ENCODE assay signal across 8 cellular contexts in genomic region chr9:69173497-69173890, GRCh38. TPM values are rescaled to one million over a fixed set of nuclear protein-coding genes. Genes with fewer than 3 reads are reported as not detected.
DNase-seq lines count a peak whose midpoint lies in the region; ATAC-seq and TF ChIP-seq lines count a peak whose summit lies in the region.

No MANE protein-coding gene starts in this region.

- H3K9me3 ChIP-seq in mammary epithelial cell (replicated peaks; ENCODE audit: insufficient read depth, low read length) = no peaks in the 10 kb centered on the region

- no peaks in the 10 kb centered on the region for H4K20me1 ChIP-seq in mammary epithelial cell (ENCODE audit: insufficient read depth, low read length)

- intact Hi-C loops in mammary epithelial cell (cut with micrococcal nuclease) = no loop called here

- under 1% methylated on average over 16 of the region's 17 CpGs for WGBS in mammary epithelial cell (ENCODE audit: low coverage, missing lambda C conversion rate)

- peak overlapping the region; percentile 78 to 88 (median 82) for H3K4me3 Mint-ChIP-seq in naive B cell

- H3K36me3 ChIP-seq in mammary epithelial cell (ENCODE audit: insufficient read depth, low read length) = no peaks in the 10 kb centered on the region

- peak overlapping the region; percentile 99 for H3K9ac ChIP-seq in mammary epithelial cell (ENCODE audit: insufficient read depth, low read length)

- H3K36me3 Mint-ChIP-seq in naive B cell = no peaks in the 10 kb centered on the region

- H3K9me3 Mint-ChIP-seq in naive B cell = no peaks in the 10 kb centered on the region

- in situ Hi-C loops in mammary epithelial cell (cut with MboI; ENCODE audit: low sequenced_read_pairs in 2 of 2) = loop anchor here in 1 of 2 donors (10.0 kb wide), 1 partner anchor 49 kb away; no protein-coding TSS in a partner anchor

- dilution Hi-C loops in mammary epithelial cell (cut with HindIII; ENCODE audit: low sequenced_read_pairs) = no loop called here

- no peaks in the 10 kb centered on the region for H3K27me3 ChIP-seq in mammary epithelial cell (ENCODE audit: insufficient read depth, low read length)

- peak overlapping the region; percentile 54 for H2AFZ ChIP-seq in mammary epithelial cell (ENCODE audit: low read depth, low read length)

- peaks cover 15 to 30% (median 29%) of the 10 kb centered on the region in 3 donors for H3K4me1 Mint-ChIP-seq in naive B cell

- TF ChIP-seq CTCF in GM12875 (IDR thresholded peaks at IDR 0.05; ENCODE audit: borderline replicate concordance, insufficient read depth, low read depth, low read length) = no peak
- no peak for TF ChIP-seq CTCF in mammary epithelial cell (conservative IDR thresholded peaks at IDR 0.05 in 1 of 2, IDR thresholded peaks at IDR 0.05 in 1 of 2; ENCODE audit: extremely low read depth in 1 of 2, insufficient read depth in 1 of 2, low read depth in 1 of 2, low read length in 2 of 2)

- H3K27ac ChIP-seq in mammary epithelial cell (ENCODE audit: insufficient read depth, low read depth, low read length) = peak overlapping the region; percentile 99

- H3K4me3 ChIP-seq in GM12875 (ENCODE audit: low read depth, low read length) = peak overlapping the region; percentile 85
- peak overlapping the region; percentile 69 to 95 (median 76) for H3K4me3 ChIP-seq in mammary epithelial cell (replicated peaks in 1 of 3; ENCODE audit: insufficient read depth in 1 of 3, low read depth in 2 of 3, low read length in 3 of 3)

- peak overlapping the region in 2 of 6 donors; percentile 18 to 40 for H3K27ac Mint-ChIP-seq in naive B cell

- peaks cover 32 to 42% (median 40%) of the 10 kb centered on the region in 3 donors for H3K27me3 Mint-ChIP-seq in naive B cell

- H3K4me1 ChIP-seq in mammary epithelial cell (ENCODE audit: insufficient read depth, low read length) = peaks cover 78% of the 10 kb centered on the region

- ATAC-seq in HG03520 (IDR thresholded peaks at IDR 0.05; ENCODE audit: unreplicated experiment) = peak; percentile 1
- no peak for ATAC-seq in naive B cell (ENCODE audit: low read depth in 2 of 2)
- no peak for ATAC-seq in HG03469 (IDR thresholded peaks at IDR 0.05; ENCODE audit: unreplicated experiment)
- ATAC-seq in GM19452 (IDR thresholded peaks at IDR 0.05; ENCODE audit: unreplicated experiment) = no peak

- DNase-seq in mammary epithelial cell (no peak), naive B cell (no peak), GDM1 (lab: John Stamatoyannopoulos, UW) (no peak), Ammon's horn (ENCODE audit: low spot score) (no peak)

- H3K79me2 ChIP-seq in mammary epithelial cell (ENCODE audit: insufficient read depth, low read length) = peaks cover 71% of the 10 kb centered on the region

- BruUV-seq in mammary epithelial cell (replicated peaks; lab: Mats Ljungman, UMichigan) = TSS peak; percentile 2

- CTCF ChIA-PET in mammary epithelial cell (lab: Charles Lee; ENCODE audit: low non-redundant PET) = no interaction called here

- H3K4me2 ChIP-seq in mammary epithelial cell (ENCODE audit: insufficient read depth, low read depth, low read length) = peak overlapping the region; percentile 93

RNA-seq across cellular contexts. Expression of gene TJP2, which starts 0.6 kb away (rescaled TPM):
- 100 to 1,000 TPM in 1 of 2 donors, 10 to 100 TPM in 1; 27.7 to 109 TPM for total RNA-seq in mammary epithelial cell
- 48.8 TPM for polyA plus RNA-seq in mammary epithelial cell
- 103 TPM for polyA minus RNA-seq in mammary epithelial cell
- 1 to 10 TPM in 1 of 6 donors, under 1 TPM in 4, not detected in 1; 0.35 to 1.5 (median 0.52) TPM for polyA plus RNA-seq in naive B cell (ENCODE audit: low read depth in 6 of 6)

Comparison
In these comparisons a context has a peak if more than half of its experiments do, and no peak if none do; other contexts are left out.
1. RNA of gene TJP2, which starts 0.6 kb away (polyA plus RNA-seq): 48.8 TPM in mammary epithelial cell (single experiment); 0.35 to 1.5 TPM in naive B cell; every median in the first group is over 10 times any median in the second.